Comparison of ENCODE assay signal across 21 cellular contexts in genomic region chr4:31134720-31135119, GRCh38.
A peak's percentile ranks its signal among the peaks of the same experiment; 100 is the strongest.
DNase-seq lines count a peak whose midpoint lies in the region; ATAC-seq and TF ChIP-seq lines count a peak whose summit lies in the region.
"Had no signal": no experiment of that assay in that cellular context is flagged by ENCODE, and none has a peak within 500 bp of the region (broad histone marks: within the 10 kb centered on the region; RNA-seq: fewer than 3 reads in every experiment).

No MANE protein-coding gene starts in this region.

- no peaks in the 10 kb centered on the region for H3K36me3 Mint-ChIP-seq in activated CD8-positive, alpha-beta memory T cell treated with anti-CD3 and anti-CD28 coated beads, Interleukin-2, amount 10 ng/mL, durations not matched to agents 7 days and 5 days
- H3K36me3 Mint-ChIP-seq in endodermal cell (ENCODE audit: low read depth) = no peaks in the 10 kb centered on the region
- H3K36me3 Mint-ChIP-seq: CD4-positive, CD25-positive, alpha-beta regulatory T cell; CD8-positive, alpha-beta T cell had no signal

- no CpG with 5 or more reads among the region's 1 CpG for WGBS in IMR-90 (ENCODE audit: extremely low coverage in 2 of 2, insufficient read length in 1 of 2), 2 experiments
- 9 to 25% methylated on average over 1 of the region's 1 CpG for WGBS in heart right ventricle, 2 donors
- 97 to 100% methylated on average over 1 of the region's 1 CpG for WGBS in endodermal cell (ENCODE audit: insufficient coverage in 1 of 2, insufficient read length in 1 of 2), 2 experiments

- H3K14ac ChIP-seq in IMR-90 (replicated peaks; ENCODE audit: low read depth, low read length) = no peak overlapping the region

- BruUV-seq in HCT116 (replicated peaks; lab: Mats Ljungman, UMichigan) = no TSS peak
- no TSS peak for BruUV-seq in IMR-90 (replicated peaks; lab: Mats Ljungman, UMichigan)

- POLR2A ChIA-PET in HCT116 (lab: Charles Lee) (no interaction called here), IMR-90 (lab: Charles Lee; ENCODE audit: unreplicated experiment) (no interaction called here)

- H2BK20ac ChIP-seq in IMR-90 (ENCODE audit: low read depth, low read length) = no peak overlapping the region

- peaks cover 16 to 25% of the 10 kb centered on the region in 2 experiments for H3K4me1 ChIP-seq in HCT116 (ENCODE audit: control insufficient read depth in 1 of 2, insufficient read depth in 2 of 2, low read length in 2 of 2)
- no peaks in the 10 kb centered on the region for H3K4me1 ChIP-seq in IMR-90 (ENCODE audit: control insufficient read depth, insufficient read depth, low read length)
- H3K4me1 ChIP-seq in heart right ventricle = peaks cover 0 to 36% (median 5%) of the 10 kb centered on the region in 9 donors
- no peaks in the 10 kb centered on the region for H3K4me1 ChIP-seq in endodermal cell (ENCODE audit: control insufficient read depth, insufficient read depth, low read length)
- H3K4me1 ChIP-seq: BLaER1, Caco-2 had no signal

- H4K8ac ChIP-seq in IMR-90 (ENCODE audit: low read depth in 2 of 2, low read length in 2 of 2) = no peak overlapping the region

- ATAC-seq in HCT116 (no peak), IMR-90 (ENCODE audit: low read depth) (no peak), heart right ventricle (peak; percentile 77 to 93 (median 90)), left ventricle myocardium superior (peak; percentile 95), GM21528 (IDR thresholded peaks at IDR 0.05; ENCODE audit: low FRiP score, unreplicated experiment) (no peak)
- ATAC-seq in activated CD8-positive, alpha-beta memory T cell treated with anti-CD3 and anti-CD28 coated beads, Interleukin-2, amount 10 ng/mL, durations not matched to agents 7 days and 5 days = no peak
- ATAC-seq: CD8-positive, alpha-beta T cell; GM12878; GM23338 had no signal

- H3K27ac ChIP-seq in HCT116 (ENCODE audit: low read depth, low read length) (peak overlapping the region; percentile 6; the same call in 1 of the 2 replicates), IMR-90 (ENCODE audit: insufficient read depth, low read length) (no peak overlapping the region), heart right ventricle (peak overlapping the region in 5 of 10 donors; percentile 8 to 67 (median 48)), endodermal cell (ENCODE audit: low read depth, low read length) (no peak overlapping the region)
- H3K27ac ChIP-seq: BLaER1, C4-2B had no signal

- peaks cover 15% of the 10 kb centered on the region; the same call in 1 of the 2 replicates for H3K79me2 ChIP-seq in HCT116 (ENCODE audit: insufficient read depth, low read length)

- no peak overlapping the region for H3K9ac ChIP-seq in HCT116 (ENCODE audit: low read length)
- no peak overlapping the region for H3K9ac ChIP-seq in IMR-90 (ENCODE audit: low read depth, low read length)
- H3K9ac ChIP-seq in endodermal cell (ENCODE audit: extremely low read depth, low read length, poor library complexity, severe bottlenecking) = no peak overlapping the region
- H3K9ac ChIP-seq: BLaER1 had no signal

- H3K79me1 ChIP-seq in IMR-90 (ENCODE audit: low read depth in 1 of 2, low read length in 2 of 2) = no peaks in the 10 kb centered on the region

- H2BK120ac ChIP-seq in IMR-90 (ENCODE audit: low read depth, low read length) = no peak overlapping the region

- H3K27me3 ChIP-seq in HCT116 (ENCODE audit: insufficient read depth, low read length) (no peaks in the 10 kb centered on the region), IMR-90 (ENCODE audit: control insufficient read depth, insufficient read depth, low read length) (no peaks in the 10 kb centered on the region), heart right ventricle (no peaks in the 10 kb centered on the region), endodermal cell (ENCODE audit: control insufficient read depth, insufficient read depth, low read length, poor library complexity, severe bottlenecking) (no peaks in the 10 kb centered on the region)
- H3K27me3 ChIP-seq: BLaER1 had no signal

- H3K4me2 ChIP-seq in HCT116 (ENCODE audit: low read length) (no peak overlapping the region), IMR-90 (ENCODE audit: low read depth, low read length) (no peak overlapping the region)
- H3K4me2 ChIP-seq: BLaER1, GM23338 had no signal

- TF ChIP-seq POLR2A in HCT116 (IDR thresholded peaks at IDR 0.05; ENCODE audit: borderline replicate concordance, extremely low read depth, insufficient read depth, insufficient read length) (no peak), IMR-90 (IDR thresholded peaks at IDR 0.05; ENCODE audit: low read depth, low read length) (no peak)

- in situ Hi-C loops in IMR-90 (cut with MboI; ENCODE audit: low sequenced_read_pairs) = no loop called here

- RAD21 ChIA-PET in HCT116 (lab: Charles Lee; ENCODE audit: low non-redundant PET in 1 of 2, low total read pairs in 2 of 2, uncharacterized antibody in 2 of 2, unreplicated experiment in 2 of 2) = no interaction called here

- H3K9me3 Mint-ChIP-seq in activated CD8-positive, alpha-beta memory T cell treated with anti-CD3 and anti-CD28 coated beads, Interleukin-2, amount 10 ng/mL, durations not matched to agents 7 days and 5 days (ENCODE audit: low read depth) = peaks cover 5% of the 10 kb centered on the region
- no peaks in the 10 kb centered on the region for H3K9me3 Mint-ChIP-seq in endodermal cell
- H3K9me3 Mint-ChIP-seq: GM23338, H9 had no signal

- no peaks in the 10 kb centered on the region for H3K9me1 ChIP-seq in IMR-90 (ENCODE audit: insufficient read depth, low read length)

- H2BK5ac ChIP-seq in IMR-90 (ENCODE audit: low read depth, low read length, poor library complexity, severe bottlenecking) = no peak overlapping the region

- H3K4me1 Mint-ChIP-seq in activated CD8-positive, alpha-beta memory T cell treated with anti-CD3 and anti-CD28 coated beads, Interleukin-2, amount 10 ng/mL, durations not matched to agents 7 days and 5 days = no peaks in the 10 kb centered on the region
- H3K4me1 Mint-ChIP-seq in endodermal cell = peaks cover 5% of the 10 kb centered on the region
- H3K4me1 Mint-ChIP-seq: B cell; CD4-positive, CD25-positive, alpha-beta regulatory T cell had no signal

- H2BK15ac ChIP-seq in IMR-90 (ENCODE audit: low read depth, low read length) = no peak overlapping the region

- no peaks in the 10 kb centered on the region for H3K36me3 ChIP-seq in HCT116 (ENCODE audit: control insufficient read depth in 1 of 2, insufficient read depth in 2 of 2, low read length in 2 of 2)
- H3K36me3 ChIP-seq in IMR-90 (ENCODE audit: control insufficient read depth, insufficient read depth, low read length) = no peaks in the 10 kb centered on the region
- H3K36me3 ChIP-seq in heart right ventricle = no peaks in the 10 kb centered on the region
- no peaks in the 10 kb centered on the region for H3K36me3 ChIP-seq in endodermal cell (ENCODE audit: control insufficient read depth, insufficient read depth, low read length)
- H3K36me3 ChIP-seq: BLaER1 had no signal

- CTCF ChIA-PET in HCT116 (lab: Charles Lee) = no interaction called here
- CTCF ChIA-PET in IMR-90 (lab: Yijun Ruan, JAX) = no interaction called here
- CTCF ChIA-PET in activated CD8-positive, alpha-beta memory T cell treated with anti-CD3 and anti-CD28 coated beads, Interleukin-2, amount 10 ng/mL, durations not matched to agents 7 days and 5 days (lab: Charles Lee) = no interaction called here

- dilution Hi-C loops in IMR-90 (cut with HindIII; ENCODE audit: low sequenced_read_pairs, unreplicated experiment) = no loop called here

- peak overlapping the region; percentile 34 for H2AK9ac ChIP-seq in IMR-90 (replicated peaks; ENCODE audit: low read depth, low read length, poor library complexity)

- H3K27ac Mint-ChIP-seq in activated CD8-positive, alpha-beta memory T cell treated with anti-CD3 and anti-CD28 coated beads, Interleukin-2, amount 10 ng/mL, durations not matched to agents 7 days and 5 days = no peak overlapping the region
- H3K27ac Mint-ChIP-seq in endodermal cell = no peak overlapping the region
- H3K27ac Mint-ChIP-seq: B cell; CD4-positive, CD25-positive, alpha-beta regulatory T cell; CD8-positive, alpha-beta T cell; GM23338; H9; HFFc6 had no signal

- H3K9me2 ChIP-seq in HCT116 (ENCODE audit: insufficient read depth) = no peaks in the 10 kb centered on the region

- H3K4me3 ChIP-seq in HCT116 (replicated peaks in 1 of 2; ENCODE audit: low read depth in 1 of 2, low read length in 2 of 2) (no peak overlapping the region), IMR-90 (ENCODE audit: insufficient read depth, low read depth, low read length) (no peak overlapping the region), heart right ventricle (no peak overlapping the region), endodermal cell (ENCODE audit: low read length) (no peak overlapping the region)
- H3K4me3 ChIP-seq: BLaER1, GM12878, GM23338 had no signal

- no peak for DNase-seq in HCT116 (ENCODE audit: low read depth, low spot score)
- no peak for DNase-seq in IMR-90
- peak in 1 of 2 donors; percentile 7 for DNase-seq in heart right ventricle
- DNase-seq in left ventricle myocardium superior = no peak
- no peak for DNase-seq in activated CD8-positive, alpha-beta memory T cell treated with anti-CD3 and anti-CD28 coated beads, Interleukin-2, amount 10 ng/mL, durations not matched to agents 7 days and 5 days
- no peak for DNase-seq in endodermal cell
- no peak for DNase-seq in putamen (ENCODE audit: low spot score)
- DNase-seq: Caco-2; CD4-positive, CD25-positive, alpha-beta regulatory T cell; CD8-positive, alpha-beta T cell; DMS79; EL; GDM1; H9; HFFc6 had no signal

- no peak overlapping the region for H3K4ac ChIP-seq in IMR-90 (ENCODE audit: low read depth, low read length)

- no peak for TF ChIP-seq CTCF in HCT116 (IDR thresholded peaks at IDR 0.05 in 2 of 3, conservative IDR thresholded peaks at IDR 0.05 in 1 of 3; ENCODE audit: borderline replicate concordance in 1 of 3, insufficient read depth in 1 of 3, low read depth in 2 of 3, low read length in 2 of 3)
- no peak for TF ChIP-seq CTCF in IMR-90 (conservative IDR thresholded peaks at IDR 0.05; ENCODE audit: low read depth, low read length)
- no peak for TF ChIP-seq CTCF in heart right ventricle (IDR thresholded peaks at IDR 0.05)
- no peak for TF ChIP-seq CTCF in endodermal cell (conservative IDR thresholded peaks at IDR 0.05)

- no peak overlapping the region for H4K91ac ChIP-seq in IMR-90 (ENCODE audit: insufficient read depth, low read depth, low read length)

- H4K20me1 ChIP-seq in HCT116 (ENCODE audit: insufficient read depth) = no peaks in the 10 kb centered on the region
- no peaks in the 10 kb centered on the region for H4K20me1 ChIP-seq in IMR-90 (ENCODE audit: insufficient read depth, low read length)
- H4K20me1 ChIP-seq: BLaER1 had no signal

- no peak overlapping the region for H4K5ac ChIP-seq in IMR-90 (ENCODE audit: low read depth, low read length)

- no peak overlapping the region for H3K23ac ChIP-seq in IMR-90 (ENCODE audit: low read depth, low read length)

- no peak overlapping the region for H2AK5ac ChIP-seq in IMR-90 (ENCODE audit: low read depth, low read length)

- H2AFZ ChIP-seq in HCT116 (ENCODE audit: low read depth, low read length, poor library complexity, severe bottlenecking) (no peak overlapping the region), IMR-90 (replicated peaks; ENCODE audit: low read length, poor library complexity) (no peak overlapping the region)
- H2AFZ ChIP-seq: GM23338 had no signal

- no peaks in the 10 kb centered on the region for H3K27me3 Mint-ChIP-seq in activated CD8-positive, alpha-beta memory T cell treated with anti-CD3 and anti-CD28 coated beads, Interleukin-2, amount 10 ng/mL, durations not matched to agents 7 days and 5 days
- no peaks in the 10 kb centered on the region for H3K27me3 Mint-ChIP-seq in endodermal cell (ENCODE audit: insufficient read depth)
- H3K27me3 Mint-ChIP-seq: B cell; CD4-positive, CD25-positive, alpha-beta regulatory T cell had no signal

- TF ChIP-seq RAD21 in HCT116 (IDR thresholded peaks at IDR 0.05; ENCODE audit: low read depth) (no peak), IMR-90 (IDR thresholded peaks at IDR 0.05; ENCODE audit: low read length) (no peak)

- no peak overlapping the region for H3K18ac ChIP-seq in IMR-90 (ENCODE audit: low read depth, low read length)

- no peak overlapping the region for H3K56ac ChIP-seq in IMR-90 (ENCODE audit: extremely low read depth, insufficient read depth, low read length)

- H3K9me3 ChIP-seq in HCT116 (ENCODE audit: control insufficient read depth in 1 of 2, insufficient read depth in 1 of 2, low read depth in 1 of 2, low read length in 2 of 2) (no peaks in the 10 kb centered on the region), IMR-90 (ENCODE audit: control insufficient read depth, insufficient read depth, low read length) (no peaks in the 10 kb centered on the region), heart right ventricle (no peaks in the 10 kb centered on the region), endodermal cell (ENCODE audit: control insufficient read depth, low read length) (no peaks in the 10 kb centered on the region)
- H3K9me3 ChIP-seq: BLaER1, Caco-2 had no signal

- intact Hi-C loops in HCT116 (cut with micrococcal nuclease) (no loop called here), IMR-90 (cut with micrococcal nuclease) (no loop called here), heart right ventricle (cut with DNase I) (no loop called here), left ventricle myocardium superior (cut with micrococcal nuclease) (no loop called here)

- no peak overlapping the region for H3K4me3 Mint-ChIP-seq in activated CD8-positive, alpha-beta memory T cell treated with anti-CD3 and anti-CD28 coated beads, Interleukin-2, amount 10 ng/mL, durations not matched to agents 7 days and 5 days
- H3K4me3 Mint-ChIP-seq in endodermal cell = no peak overlapping the region
- H3K4me3 Mint-ChIP-seq: B cell; CD4-positive, CD25-positive, alpha-beta regulatory T cell; CD8-positive, alpha-beta T cell; GM23338; H9; HFFc6 had no signal

Comparison
In these comparisons a context has a peak if more than half of its experiments do, and no peak if none do; other contexts are left out.
1. ATAC-seq: peak in heart right ventricle (8 of 8) and left ventricle myocardium superior (single experiment); none in HCT116 (single experiment), IMR-90 (single experiment), activated CD8-positive, alpha-beta memory T cell treated with anti-CD3 and anti-CD28 coated beads, Interleukin-2, amount 10 ng/mL, durations not matched to agents 7 days and 5 days (single experiment) and GM21528 (single experiment).